1 cellular context compared by ENCODE assay signal in genomic region chr19:36140289-36141038, GRCh38.
TF ChIP-seq lines count a peak whose summit lies in the region.

No MANE protein-coding gene starts in this region.

TF ChIP-seq in SK-N-SH, 30 proteins besides CTCF, POLR2A, EP300 and RAD21:
- TF ChIP-seq SIN3A (IDR thresholded peaks at IDR 0.05; ENCODE audit: borderline replicate concordance, low read depth, low read length) (no peak; the same call in 1 of the 2 replicates), REST (IDR thresholded peaks at IDR 0.05; ENCODE audit: low read depth, low read length) (no peak), NFIC (IDR thresholded peaks at IDR 0.05; ENCODE audit: borderline replicate concordance) (no peak), GABPA (IDR thresholded peaks at IDR 0.05; ENCODE audit: low read depth) (peak; percentile 59), POLR2AphosphoS5 (IDR thresholded peaks at IDR 0.05; ENCODE audit: low read depth, low read length) (no peak), GATA2 (CRISPR knock-in tag; IDR thresholded peaks at IDR 0.05) (no peak), MEF2A (IDR thresholded peaks at IDR 0.05; ENCODE audit: borderline replicate concordance, low read depth) (no peak), CHD2 (IDR thresholded peaks at IDR 0.05; ENCODE audit: low read length, partially characterized antibody) (no peak), MXI1 (IDR thresholded peaks at IDR 0.05; ENCODE audit: low read depth, low read length) (no peak; the same call in 1 of the 2 replicates), MAX (IDR thresholded peaks at IDR 0.05; ENCODE audit: low read depth) (peak; percentile 29), YY1 (IDR thresholded peaks at IDR 0.05; ENCODE audit: low read depth) (0 out of 2 replicates have a peak, but pooled peaks have one; percentile 2), TEAD4 (IDR thresholded peaks at IDR 0.05; ENCODE audit: borderline replicate concordance, insufficient read depth) (no peak), NRF1 (IDR thresholded peaks at IDR 0.05; ENCODE audit: low read depth, low read length) (no peak)
- TF ChIP-seq, protein P1, sequence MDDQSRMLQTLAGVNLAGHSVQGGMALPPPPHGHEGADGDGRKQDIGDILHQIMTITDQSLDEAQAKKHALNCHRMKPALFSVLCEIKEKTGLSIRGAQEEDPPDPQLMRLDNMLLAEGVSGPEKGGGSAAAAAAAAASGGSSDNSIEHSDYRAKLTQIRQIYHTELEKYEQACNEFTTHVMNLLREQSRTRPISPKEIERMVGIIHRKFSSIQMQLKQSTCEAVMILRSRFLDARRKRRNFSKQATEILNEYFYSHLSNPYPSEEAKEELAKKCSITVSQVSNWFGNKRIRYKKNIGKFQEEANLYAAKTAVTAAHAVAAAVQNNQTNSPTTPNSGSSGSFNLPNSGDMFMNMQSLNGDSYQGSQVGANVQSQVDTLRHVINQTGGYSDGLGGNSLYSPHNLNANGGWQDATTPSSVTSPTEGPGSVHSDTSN (IDR thresholded peaks at IDR 0.05), result no peak
TF ChIP-seq in SK-N-SH: peak in this region for 3.
